8 cellular contexts compared by ENCODE assay signal in genomic region chr12:102061556-102062418, GRCh38. TPM values are rescaled to one million over a fixed set of nuclear protein-coding genes. Genes with fewer than 3 reads are reported as not detected.
DNase-seq lines count a peak whose midpoint lies in the region; ATAC-seq, FAIRE-seq and TF ChIP-seq lines count a peak whose summit lies in the region.

Gene WASHC3, minus strand, starts transcription at chr12:102061991. Its CDS starts 29 bp downstream, at chr12:102061962.

- peak; percentile 95 for FAIRE-seq in H54 (lab: Jason Lieb, UNC)

- H3K36me3 ChIP-seq in Loucy (ENCODE audit: insufficient read depth, low read length): no peaks in the 10 kb centered on the region

- no peaks in the 10 kb centered on the region for H3K27me3 ChIP-seq in Loucy (ENCODE audit: insufficient read depth, low read length, poor library complexity, severe bottlenecking)

- TF ChIP-seq CTCF in Loucy (conservative IDR thresholded peaks at IDR 0.05; ENCODE audit: low read length) (no peak), fibroblast of mammary gland (conservative IDR thresholded peaks at IDR 0.05; ENCODE audit: control insufficient read depth, insufficient read depth, low read depth, low read length) (no peak)

- POLR2A ChIA-PET in naive thymus-derived CD8-positive, alpha-beta T cell (lab: Charles Lee): interaction anchor here (0.6 to 1.5 kb wide), 6 partner anchors 11 to 1868 kb away, joined by 3 to 8 read pairs (median 3); partner anchors contain the start of genes ARL1, HSP90B1, NUP37 and PARPBP

- H3K9me3 ChIP-seq in Loucy (ENCODE audit: insufficient read depth, low read depth, low read length): no peaks in the 10 kb centered on the region

- H2AFZ ChIP-seq in Loucy (ENCODE audit: low read length): peak within 1 kb of the TSS; percentile 97

- peak within 1 kb of the TSS; percentile 93 to 99 (median 97) for H3K27ac Mint-ChIP-seq in naive thymus-derived CD8-positive, alpha-beta T cell

- peak within 1 kb of the TSS; percentile 91 for H3K9ac ChIP-seq in Loucy (ENCODE audit: low read depth, low read length, poor library complexity, severe bottlenecking)

- H3K4me1 ChIP-seq in Loucy (ENCODE audit: insufficient read depth, low read length, poor library complexity, severe bottlenecking): peaks cover 5% of the 10 kb centered on the region

- H3K4me3 ChIP-seq in Loucy (ENCODE audit: low read length, poor library complexity, severe bottlenecking) (peak within 1 kb of the TSS; percentile 98), fibroblast of mammary gland (ENCODE audit: control insufficient read depth, low read depth, low read length) (peak within 1 kb of the TSS; percentile 92)

- H3K79me2 ChIP-seq in Loucy (ENCODE audit: insufficient read depth, low read length): no peaks in the 10 kb centered on the region

- peaks cover 5 to 33% (median 21%) of the 10 kb centered on the region in 3 donors for H3K36me3 Mint-ChIP-seq in naive thymus-derived CD8-positive, alpha-beta T cell

- no peaks in the 10 kb centered on the region for H3K9me2 ChIP-seq in Loucy (replicated peaks; ENCODE audit: low read depth, low read length)

- no peaks in the 10 kb centered on the region for H3F3A ChIP-seq in Loucy (ENCODE audit: low read depth)

- H3K27me3 Mint-ChIP-seq in naive thymus-derived CD8-positive, alpha-beta T cell: peaks cover 2 to 11% (median 5%) of the 10 kb centered on the region in 5 donors

- no peaks in the 10 kb centered on the region for H3K9me3 Mint-ChIP-seq in naive thymus-derived CD8-positive, alpha-beta T cell

- DNase-seq in EL (peak; percentile 93), H54 (ENCODE audit: insufficient read length, low spot score) (peak; percentile 79), fibroblast of mammary gland (ENCODE audit: low read depth) (peak; percentile 89)
- peak; percentile 92 for DNase-seq in activated T-helper 9 cell treated with anti-CD3 and anti-CD28 coated beads, Interleukin-2, amount 50 U/mL, for 16 hours (ENCODE audit: low read depth)
- peak; percentile 85 to 97 (median 94) for DNase-seq in naive thymus-derived CD8-positive, alpha-beta T cell
- DNase-seq in stimulated activated naive CD4-positive, alpha-beta T cell (lab: John Stamatoyannopoulos, UW): peak; percentile 88 to 94 (median 92)

- ATAC-seq in naive thymus-derived CD8-positive, alpha-beta T cell: peak; percentile 90 to 92

- peak within 1 kb of the TSS; percentile 88 for H3K4me2 ChIP-seq in Loucy (ENCODE audit: low read depth, low read length, poor library complexity, severe bottlenecking)

- no peaks in the 10 kb centered on the region for H4K20me1 ChIP-seq in Loucy (ENCODE audit: insufficient read depth, low read length, poor library complexity, severe bottlenecking)

- H3K4me3 Mint-ChIP-seq in naive thymus-derived CD8-positive, alpha-beta T cell: peak within 1 kb of the TSS; percentile 91 to 99 (median 96)

- H3K4me1 Mint-ChIP-seq in naive thymus-derived CD8-positive, alpha-beta T cell: peaks cover 14 to 48% (median 42%) of the 10 kb centered on the region in 4 donors

- 0 out of 2 replicates have a peak, but pooled peaks have one; percentile 47 for TF ChIP-seq POLR2A in H54 (IDR thresholded peaks at IDR 0.05; ENCODE audit: low read depth, low read length)
- TF ChIP-seq POLR2A in Raji (IDR thresholded peaks at IDR 0.05; ENCODE audit: insufficient read depth, low read depth, low read length): peak; percentile 72

RNA-seq across cellular contexts. Expression of gene WASHC3, which starts in this region (rescaled TPM):
- total RNA-seq in naive thymus-derived CD8-positive, alpha-beta T cell: 10 to 100 TPM; 54.3 to 57.0 TPM
- polyA plus RNA-seq in naive thymus-derived CD8-positive, alpha-beta T cell: 10 to 100 TPM; 89.3 to 97.2 (median 93.4) TPM

Comparison
In these comparisons a context has a peak if more than half of its experiments do, and no peak if none do; other contexts are left out.
1. Peak in every context shown above with its lines: DNase-seq, ATAC-seq and H3K4me3 ChIP-seq.